16 cellular contexts compared by ENCODE assay signal in genomic region chr14:99600232-99600888, GRCh38. TPM values are rescaled to one million over a fixed set of nuclear protein-coding genes. Genes with fewer than 3 reads are reported as not detected.
DNase-seq lines count a peak whose midpoint lies in the region; ATAC-seq and TF ChIP-seq lines count a peak whose summit lies in the region.
"Had no signal": no experiment of that assay in that cellular context is flagged by ENCODE, and none has a peak within 500 bp of the region (broad histone marks: within the 10 kb centered on the region; RNA-seq: fewer than 3 reads in every experiment).

No MANE protein-coding gene starts in this region.

- peaks cover 10% of the 10 kb centered on the region for H3K79me1 ChIP-seq in trophoblast cell (ENCODE audit: low read length)

- POLR2A ChIA-PET in Panc1 (lab: Charles Lee) = no interaction called here

- no peak overlapping the region for H3K18ac ChIP-seq in trophoblast cell (ENCODE audit: low read length)

- no peaks in the 10 kb centered on the region for H3K27me3 ChIP-seq in Panc1 (ENCODE audit: control insufficient read depth, insufficient read depth, low read length)
- no peaks in the 10 kb centered on the region for H3K27me3 ChIP-seq in esophagus muscularis mucosa
- peaks cover 5% of the 10 kb centered on the region for H3K27me3 ChIP-seq in trophoblast cell (ENCODE audit: insufficient read depth, low read length)

- intact Hi-C loops in Panc1 (cut with micrococcal nuclease; ENCODE audit: unreplicated experiment) (loop anchor here (5.0 kb wide), 1 partner anchor 33 kb away; no protein-coding TSS in a partner anchor), esophagus muscularis mucosa (cut with DNase I) (loop anchor here (5.0 kb wide), 1 partner anchor 33 kb away; no protein-coding TSS in a partner anchor)

- TF ChIP-seq EP300 in esophagus muscularis mucosa (IDR thresholded peaks at IDR 0.05) = no peak

- H3K36me3 ChIP-seq in Panc1 (ENCODE audit: control insufficient read depth, insufficient read depth, low read length) (peaks cover 2% of the 10 kb centered on the region; the same call in 1 of the 2 replicates), esophagus muscularis mucosa (no peaks in the 10 kb centered on the region), trophoblast cell (ENCODE audit: control insufficient read depth in 1 of 2, insufficient read depth in 2 of 2, low read length in 2 of 2) (no peaks in the 10 kb centered on the region)

- H3K4me2 ChIP-seq in trophoblast cell (ENCODE audit: low read length) = no peak overlapping the region
- H3K4me2 ChIP-seq: GM23338 had no signal

- H3K4ac ChIP-seq in trophoblast cell (ENCODE audit: low read depth, low read length) = peak overlapping the region; percentile 34

- TF ChIP-seq CTCF in C4-2B (conservative IDR thresholded peaks at IDR 0.05) = no peak
- no peak for TF ChIP-seq CTCF in Panc1 (IDR thresholded peaks at IDR 0.05)
- TF ChIP-seq CTCF in esophagus muscularis mucosa (IDR thresholded peaks at IDR 0.05) = no peak

- H3K4me3 ChIP-seq in Panc1 (ENCODE audit: low read depth in 2 of 2, low read length in 2 of 2) (peak overlapping the region; percentile 73 to 78; a peak in 3 of 4 replicates), esophagus muscularis mucosa (no peak overlapping the region), trophoblast cell (ENCODE audit: low read depth, low read length) (no peak overlapping the region)
- H3K4me3 ChIP-seq: GM23338 had no signal

- WGBS in esophagus muscularis mucosa = 90% methylated on average over 3 of the region's 3 CpGs
- WGBS in trophoblast cell (ENCODE audit: extremely low coverage, insufficient coverage, insufficient read length) = no CpG with 5 or more reads among the region's 3 CpGs

- H3K27ac ChIP-seq in C4-2B = peak overlapping the region; percentile 92; the same call in 1 of the 2 replicates
- H3K27ac ChIP-seq in Panc1 (ENCODE audit: low read length) = peak overlapping the region; percentile 84; the same call in 1 of the 2 replicates
- peak overlapping the region in 3 of 4 donors; percentile 81 to 93 (median 93) for H3K27ac ChIP-seq in esophagus muscularis mucosa (replicated peaks in 1 of 4)
- H3K27ac ChIP-seq in trophoblast cell (ENCODE audit: low read depth, low read length) = no peak overlapping the region

- no TSS peak for BruUV-seq in Panc1 (replicated peaks; lab: Mats Ljungman, UMichigan)

- H2AK5ac ChIP-seq in trophoblast cell (ENCODE audit: low read length) = no peak overlapping the region

- H3K14ac ChIP-seq in trophoblast cell (ENCODE audit: low read length) = no peak overlapping the region

- in situ Hi-C loops in Panc1 (cut with HindIII; ENCODE audit: low pct_unique_long_range_greater_than_20kb, low sequenced_read_pairs) = no loop called here

- H3K9me3 ChIP-seq in Panc1 (ENCODE audit: control insufficient read depth, insufficient read depth, low read depth, low read length) (no peaks in the 10 kb centered on the region), esophagus muscularis mucosa (no peaks in the 10 kb centered on the region), trophoblast cell (ENCODE audit: insufficient read depth, low read depth, low read length) (no peaks in the 10 kb centered on the region)

- H2BK12ac ChIP-seq in trophoblast cell (ENCODE audit: low read length) = no peak overlapping the region

- H4K91ac ChIP-seq in trophoblast cell (ENCODE audit: low read depth, low read length) = no peak overlapping the region

- H3K4me1 ChIP-seq in Panc1 (ENCODE audit: control insufficient read depth, insufficient read depth, low read length) (peaks cover 59% of the 10 kb centered on the region), esophagus muscularis mucosa (peaks cover 77 to 92% (median 86%) of the 10 kb centered on the region in 4 donors), trophoblast cell (ENCODE audit: control insufficient read depth in 1 of 2, insufficient read depth in 2 of 2, low read length in 2 of 2) (peaks cover 22 to 29% of the 10 kb centered on the region in 2 experiments)

- no peak overlapping the region for H4K12ac ChIP-seq in trophoblast cell (ENCODE audit: low read depth, low read length)

- H2BK5ac ChIP-seq in trophoblast cell (ENCODE audit: low read depth, low read length, poor library complexity) = no peak overlapping the region

- DNase-seq in Panc1 (ENCODE audit: low read depth, low spot score) (no peak), esophagus muscularis mucosa (ENCODE audit: extremely low spot score) (no peak), trophoblast cell (no peak), DMS 273 treated with DMSO at 0.1 percent for 48 hours (lab: John Stamatoyannopoulos, UW) (no peak)
- DNase-seq: activated T-cell treated with anti-CD3 and anti-CD28 coated beads, Interleukin-2, amount 50 U/mL, for 24 hours; effector memory CD8-positive, alpha-beta T cell; foreskin melanocyte; immature natural killer cell; SHP77; T1000 had no signal

- no peak overlapping the region for H2BK120ac ChIP-seq in trophoblast cell (ENCODE audit: insufficient read depth, low read length, poor library complexity)

- no peak for TF ChIP-seq POLR2A in esophagus muscularis mucosa (IDR thresholded peaks at IDR 0.05; ENCODE audit: low read depth)

- no peak for ATAC-seq in Panc1
- ATAC-seq in GM21447 (IDR thresholded peaks at IDR 0.05; ENCODE audit: unreplicated experiment) = no peak
- ATAC-seq in HG03565 (IDR thresholded peaks at IDR 0.05; ENCODE audit: unreplicated experiment) = no peak
- no peak for ATAC-seq in HG03432 (IDR thresholded peaks at IDR 0.05; ENCODE audit: unreplicated experiment)
- ATAC-seq: activated naive CD4-positive, alpha-beta T cell treated with anti-CD3 and anti-CD28 coated beads, Interleukin-2, amount 50 U/mL, for 72 hours; effector memory CD8-positive, alpha-beta T cell; GM23338 had no signal

- H3K9ac ChIP-seq in trophoblast cell (ENCODE audit: low read length) = no peak overlapping the region

- CTCF ChIA-PET in Panc1 (lab: Charles Lee) = no interaction called here

- no peak overlapping the region for H2AFZ ChIP-seq in trophoblast cell (ENCODE audit: insufficient read depth, low read length, poor library complexity)
- H2AFZ ChIP-seq: GM23338 had no signal

- H4K8ac ChIP-seq in trophoblast cell (ENCODE audit: low read depth, low read length) = no peak overlapping the region

- peaks cover 40% of the 10 kb centered on the region for H3K79me2 ChIP-seq in trophoblast cell (ENCODE audit: control insufficient read depth, insufficient read depth, low read length, poor library complexity)

- no peak overlapping the region for H3K23ac ChIP-seq in trophoblast cell (ENCODE audit: low read length)

RNA-seq across cellular contexts. Expression of gene CCDC85C, which starts 3.6 kb away (rescaled TPM):
- 96.6 TPM for total RNA-seq in Panc1 (2021; ENCODE audit: unreplicated experiment)
- 64.9 TPM for polyA plus RNA-seq in Panc1 (2012; ENCODE audit: insufficient read length)
- total RNA-seq in esophagus muscularis mucosa = 10 to 100 TPM; 17.9 to 48.7 (median 30.8) TPM
- polyA plus RNA-seq in trophoblast cell (2013) = 17.0 and 18.1 TPM in 2 replicates

RNA-seq across cellular contexts. Expression of gene HHIPL1, which starts 44.6 kb away (rescaled TPM):
- 2.1 TPM for total RNA-seq in Panc1 (2021; ENCODE audit: unreplicated experiment)
- 3.8 TPM for polyA plus RNA-seq in Panc1 (2012; ENCODE audit: insufficient read length)
- total RNA-seq in esophagus muscularis mucosa = 1 to 10 TPM; 4.2 to 9.1 (median 5.9) TPM
- 1.3 and 1.5 TPM in 2 replicates for polyA plus RNA-seq in trophoblast cell (2013)
- polyA plus RNA-seq: immature natural killer cell had no signal

Comparison
In these comparisons a context has a peak if more than half of its experiments do, and no peak if none do; other contexts are left out.
1. H3K4me3 ChIP-seq: peak in Panc1 (2 of 2); none in esophagus muscularis mucosa (0 of 4) and trophoblast cell (single experiment).